ENCODE assay signal across 12 cellular contexts in genomic region chr5:68266457-68266856, GRCh38. TPM values are rescaled to one million over a fixed set of nuclear protein-coding genes. Genes with fewer than 3 reads are reported as not detected.
A peak's percentile ranks its signal among the peaks of the same experiment; 100 is the strongest.
DNase-seq lines count a peak whose midpoint lies in the region; ATAC-seq and TF ChIP-seq lines count a peak whose summit lies in the region.
"Had no signal": no experiment of that assay in that cellular context is flagged by ENCODE, and none has a peak within 500 bp of the region (broad histone marks: within the 10 kb centered on the region; RNA-seq: fewer than 3 reads in every experiment).

No MANE protein-coding gene starts in this region.

- peaks cover 69% of the 10 kb centered on the region for H3K4me1 Mint-ChIP-seq in T-helper 2 cell treated with Interferon-gamma antibody and Interleukin-4, amounts not matched to agents 5 μg/mL and 100 μg/mL, for 36 hours (ENCODE audit: low read depth)

- in situ Hi-C loops in HAP-1 (cut with MboI; ENCODE audit: low sequenced_read_pairs): no loop called here

- H3K9me3 ChIP-seq in right lobe of liver (no peaks in the 10 kb centered on the region), stomach (no peaks in the 10 kb centered on the region), HAP-1 (no peaks in the 10 kb centered on the region)
- H3K9me3 ChIP-seq: testis had no signal

- TF ChIP-seq EP300 in stomach (IDR thresholded peaks at IDR 0.05): no peak

- no peaks in the 10 kb centered on the region for H3K9me3 Mint-ChIP-seq in T-helper 2 cell treated with Interferon-gamma antibody and Interleukin-4, amounts not matched to agents 5 μg/mL and 100 μg/mL, for 36 hours
- H3K9me3 Mint-ChIP-seq: neural crest cell had no signal

- no peaks in the 10 kb centered on the region for H3K27me3 Mint-ChIP-seq in T-helper 2 cell treated with Interferon-gamma antibody and Interleukin-4, amounts not matched to agents 5 μg/mL and 100 μg/mL, for 36 hours (ENCODE audit: low read depth)

- TF ChIP-seq CTCF in right lobe of liver (IDR thresholded peaks at IDR 0.05) (no peak), stomach (IDR thresholded peaks at IDR 0.05) (no peak)

- H3K27ac Mint-ChIP-seq in T-helper 2 cell treated with Interferon-gamma antibody and Interleukin-4, amounts not matched to agents 5 μg/mL and 100 μg/mL, for 36 hours: peak overlapping the region; percentile 52

- no peak overlapping the region for H3K4me3 Mint-ChIP-seq in T-helper 2 cell treated with Interferon-gamma antibody and Interleukin-4, amounts not matched to agents 5 μg/mL and 100 μg/mL, for 36 hours
- H3K4me3 Mint-ChIP-seq: neural crest cell had no signal

- WGBS in right lobe of liver (ENCODE audit: insufficient coverage, low coverage, low lambda C conversion rate, missing lambda C conversion rate): 75% methylated on average over 1 of the region's 1 CpG
- 47 to 76% (median 61%) methylated on average over 1 of the region's 1 CpG for WGBS in stomach, 5 donors

- DNase-seq in T-helper 2 cell treated with Interferon-gamma antibody and Interleukin-4, amounts not matched to agents 5 μg/mL and 100 μg/mL, for 36 hours (ENCODE audit: low spot score): no peak
- DNase-seq in T-helper 2 cell: no peak
- peak; percentile 72 for DNase-seq in amniotic epithelial cell (ENCODE audit: low read depth)
- no peak for DNase-seq in right lobe of liver
- DNase-seq in stomach: no peak
- no peak for DNase-seq in NCI-H510A (lab: John Stamatoyannopoulos, UW)
- DNase-seq in HAP-1 (ENCODE audit: low spot score in 2 of 2): no peak
- DNase-seq: NCI-H2081 treated with DMSO at 0.1 percent for 48 hours; stimulated activated CD4-positive, alpha-beta T cell treated with anti-CD3 and anti-CD28 coated beads, Interleukin-4, amount 100 ng/mL, for 1 hour had no signal

- H3K27ac ChIP-seq in right lobe of liver: peak overlapping the region; percentile 41 to 49 (median 42)
- peak overlapping the region in 4 of 5 donors; percentile 66 to 80 (median 71) for H3K27ac ChIP-seq in stomach

- TF ChIP-seq POLR2A in right lobe of liver (IDR thresholded peaks at IDR 0.05): no peak
- TF ChIP-seq POLR2A in stomach (IDR thresholded peaks at IDR 0.05): no peak

- no peaks in the 10 kb centered on the region for H3K36me3 ChIP-seq in right lobe of liver
- H3K36me3 ChIP-seq in stomach: no peaks in the 10 kb centered on the region
- H3K36me3 ChIP-seq in HAP-1 (replicated peaks): no peaks in the 10 kb centered on the region

- peaks cover 6% of the 10 kb centered on the region for H3K36me3 Mint-ChIP-seq in T-helper 2 cell treated with Interferon-gamma antibody and Interleukin-4, amounts not matched to agents 5 μg/mL and 100 μg/mL, for 36 hours (ENCODE audit: low read depth)

- H3K4me1 ChIP-seq in right lobe of liver: peaks cover 0 to 87% (median 47%) of the 10 kb centered on the region in 4 donors
- H3K4me1 ChIP-seq in stomach: peaks cover 55 to 92% (median 77%) of the 10 kb centered on the region in 4 donors
- H3K4me1 ChIP-seq in HAP-1: no peaks in the 10 kb centered on the region; the same call in 1 of the 2 replicates

- H3K4me3 ChIP-seq in right lobe of liver (no peak overlapping the region), stomach (no peak overlapping the region), HAP-1 (no peak overlapping the region)
- H3K4me3 ChIP-seq: testis had no signal

- ATAC-seq in right lobe of liver: peak in 1 of 4 donors; percentile 5
- no peak for ATAC-seq in HG03175 (IDR thresholded peaks at IDR 0.05; ENCODE audit: unreplicated experiment)

- H3K27me3 ChIP-seq in right lobe of liver: no peaks in the 10 kb centered on the region
- H3K27me3 ChIP-seq in stomach: no peaks in the 10 kb centered on the region
- H3K27me3 ChIP-seq in HAP-1 (ENCODE audit: low read depth): no peaks in the 10 kb centered on the region
- H3K27me3 ChIP-seq: testis had no signal

- intact Hi-C loops in right lobe of liver (cut with DNase I) (no loop called here), stomach (cut with DNase I; ENCODE audit: low total_unique reads) (no loop called here)

RNA-seq across cellular contexts. Expression of gene PIK3R1, which starts 50.9 kb away (rescaled TPM):
- total RNA-seq in right lobe of liver (100 to 1,000 TPM in 2 of 6 experiments, 10 to 100 TPM in 4; 36.3 to 173 (median 72.8) TPM), stomach (100 to 1,000 TPM in 3 of 5 donors, 10 to 100 TPM in 2; 45.2 to 280 (median 115) TPM)
- 10 to 100 TPM in 2 of 3 donors, 1 to 10 TPM in 1; 9.2 to 10.5 (median 10.1) TPM for polyA plus RNA-seq in stomach
